In the genomic region with DNA sequence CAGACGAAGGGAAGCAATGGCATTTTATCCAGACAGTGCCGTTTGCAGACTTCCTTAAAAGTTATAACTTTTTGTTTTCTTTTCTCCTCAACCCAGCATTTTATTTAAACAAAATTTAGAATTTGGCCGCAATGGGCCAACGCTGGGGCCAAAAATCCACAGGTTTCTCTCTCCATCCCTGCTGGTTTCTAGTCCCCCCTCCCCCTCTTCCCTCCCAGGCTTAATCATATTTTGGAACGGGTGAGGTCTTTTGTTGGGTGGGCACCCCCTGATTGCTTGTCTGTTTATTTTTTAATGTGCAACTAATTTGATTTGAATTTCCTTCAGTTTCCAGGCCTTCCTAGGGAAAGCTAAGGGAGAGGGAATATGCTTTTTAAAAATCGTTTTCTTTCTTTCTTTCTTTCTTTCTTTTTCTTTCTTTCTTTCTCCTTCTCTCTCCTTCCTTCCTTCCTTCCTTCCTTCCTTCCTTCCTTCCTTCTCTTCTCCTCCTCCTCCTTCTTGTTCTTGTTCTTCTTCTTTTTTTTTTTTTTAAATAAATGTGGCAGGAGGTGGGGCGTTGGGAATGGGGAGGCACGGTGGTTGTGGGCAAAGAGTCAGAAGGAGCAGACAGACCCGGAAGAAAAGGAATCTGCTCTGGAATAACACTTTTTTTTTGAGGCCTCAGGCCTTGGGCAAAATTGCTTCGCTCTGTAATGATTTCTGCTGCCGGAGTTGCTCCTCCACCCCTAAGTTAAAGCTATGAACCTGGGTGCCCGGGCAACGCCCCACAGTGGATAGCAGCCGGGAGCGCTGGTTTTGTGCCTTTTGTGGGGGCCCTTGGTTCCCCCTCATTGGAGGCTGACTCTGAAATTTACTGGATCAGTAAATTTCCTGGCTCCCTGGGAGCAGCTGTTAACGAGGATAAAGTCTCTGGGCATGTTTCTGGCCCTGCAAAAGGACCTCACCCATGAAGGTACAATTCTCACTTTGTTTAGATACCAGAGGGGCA, we compare ENCODE assay signal across 8 cellular contexts. TPM values are rescaled to one million over a fixed set of nuclear protein-coding genes. Genes with fewer than 3 reads are reported as not detected.
A peak's percentile ranks its signal among the peaks of the same experiment; 100 is the strongest.
DNase-seq lines count a peak whose midpoint lies in the region; ATAC-seq and TF ChIP-seq lines count a peak whose summit lies in the region.

No MANE protein-coding gene starts in this region.

- peak overlapping the region; percentile 86 for H3K4me3 Mint-ChIP-seq in activated CD8-positive, alpha-beta memory T cell treated with anti-CD3 and anti-CD28 coated beads, Interleukin-2, amount 10 ng/mL, durations not matched to agents 7 days and 5 days

- H3K9me3 ChIP-seq in SK-N-MC (ENCODE audit: low read depth, low read length) (no peaks in the 10 kb centered on the region), fibroblast of lung (ENCODE audit: control insufficient read depth, insufficient read depth, low read depth, low read length) (no peaks in the 10 kb centered on the region), neuron (ENCODE audit: low read length) (no peaks in the 10 kb centered on the region)

- no peaks in the 10 kb centered on the region for H3K9me3 Mint-ChIP-seq in activated CD8-positive, alpha-beta memory T cell treated with anti-CD3 and anti-CD28 coated beads, Interleukin-2, amount 10 ng/mL, durations not matched to agents 7 days and 5 days (ENCODE audit: low read depth)

- no peak overlapping the region for H2AFZ ChIP-seq in fibroblast of lung (ENCODE audit: low read length)
- H2AFZ ChIP-seq in neuron (ENCODE audit: low read depth, low read length): peak overlapping the region; percentile 91

- no peak for ATAC-seq in activated CD8-positive, alpha-beta memory T cell treated with anti-CD3 and anti-CD28 coated beads, Interleukin-2, amount 10 ng/mL, durations not matched to agents 7 days and 5 days
- ATAC-seq in HG02623 (IDR thresholded peaks at IDR 0.05; ENCODE audit: unreplicated experiment): no peak

- H3K36me3 Mint-ChIP-seq in activated CD8-positive, alpha-beta memory T cell treated with anti-CD3 and anti-CD28 coated beads, Interleukin-2, amount 10 ng/mL, durations not matched to agents 7 days and 5 days: peaks cover 6% of the 10 kb centered on the region

- H3K4me2 ChIP-seq in fibroblast of lung (ENCODE audit: extremely low read depth, insufficient read depth, low read length): peak overlapping the region; percentile 95

- H3K9ac ChIP-seq in SK-N-MC (ENCODE audit: insufficient read length) (peak overlapping the region; percentile 91), fibroblast of lung (ENCODE audit: insufficient read depth, low read length) (peak overlapping the region; percentile 99)

- no peak for TF ChIP-seq CTCF in fibroblast of lung (conservative IDR thresholded peaks at IDR 0.05 in 1 of 2, IDR thresholded peaks at IDR 0.05 in 1 of 2; ENCODE audit: low read depth in 1 of 2, low read length in 2 of 2)

- CTCF ChIA-PET in activated CD8-positive, alpha-beta memory T cell treated with anti-CD3 and anti-CD28 coated beads, Interleukin-2, amount 10 ng/mL, durations not matched to agents 7 days and 5 days (lab: Charles Lee): interaction anchor here (1.2 to 1.4 kb wide), 4 partner anchors 23 to 420 kb away, joined by 3 read pairs; no protein-coding TSS in a partner anchor

- DNase-seq in activated CD8-positive, alpha-beta memory T cell treated with anti-CD3 and anti-CD28 coated beads, Interleukin-2, amount 10 ng/mL, durations not matched to agents 7 days and 5 days: no peak
- DNase-seq in activated CD8-positive, alpha-beta memory T cell treated with anti-CD3 and anti-CD28 coated beads, Interleukin-2, amount 50 U/mL, for 48 hours: no peak
- DNase-seq in SK-N-MC (ENCODE audit: low read depth, low spot score): no peak
- DNase-seq in fibroblast of lung (ENCODE audit: low read depth in 2 of 2): peak; percentile 55 to 58
- DNase-seq in DMS53 (lab: John Stamatoyannopoulos, UW): no peak
- no peak for DNase-seq in activated naive CD4-positive, alpha-beta T cell (lab: John Stamatoyannopoulos, UW)

- H3K27me3 ChIP-seq in fibroblast of lung (ENCODE audit: control insufficient read depth, insufficient read depth, low read length): no peaks in the 10 kb centered on the region
- no peaks in the 10 kb centered on the region for H3K27me3 ChIP-seq in neuron (ENCODE audit: insufficient read depth, low read length)

- H3K27ac Mint-ChIP-seq in activated CD8-positive, alpha-beta memory T cell treated with anti-CD3 and anti-CD28 coated beads, Interleukin-2, amount 10 ng/mL, durations not matched to agents 7 days and 5 days: peak overlapping the region; percentile 28

- H3K36me3 ChIP-seq in SK-N-MC (ENCODE audit: insufficient read depth, low read length) (no peaks in the 10 kb centered on the region), fibroblast of lung (ENCODE audit: control insufficient read depth, insufficient read depth, low read length) (no peaks in the 10 kb centered on the region), neuron (ENCODE audit: insufficient read depth, low read length) (no peaks in the 10 kb centered on the region)

- H3K4me1 ChIP-seq in fibroblast of lung (ENCODE audit: control insufficient read depth, extremely low read depth, insufficient read depth, low read length): peaks cover 12% of the 10 kb centered on the region
- H3K4me1 ChIP-seq in neuron (ENCODE audit: insufficient read depth, low read length): peaks cover 20% of the 10 kb centered on the region

- H3K4me3 ChIP-seq in SK-N-MC (peak overlapping the region; percentile 90), fibroblast of lung (replicated peaks in 1 of 4; ENCODE audit: control extremely low read depth in 1 of 4, insufficient read depth in 1 of 4, low read depth in 3 of 4, low read length in 4 of 4) (peak overlapping the region; percentile 79 to 97 (median 92)), neuron (ENCODE audit: low read length) (peak overlapping the region; percentile 74)

- H3K4me1 Mint-ChIP-seq in activated CD8-positive, alpha-beta memory T cell treated with anti-CD3 and anti-CD28 coated beads, Interleukin-2, amount 10 ng/mL, durations not matched to agents 7 days and 5 days: peaks cover 28% of the 10 kb centered on the region

- peaks cover 4% of the 10 kb centered on the region for H4K20me1 ChIP-seq in fibroblast of lung (ENCODE audit: control insufficient read depth, extremely low read depth, insufficient read depth, low read length)

- H3K79me2 ChIP-seq in fibroblast of lung (ENCODE audit: control insufficient read depth, insufficient read depth, low read length): peaks cover 63% of the 10 kb centered on the region

- H3K27ac ChIP-seq in SK-N-MC: peak overlapping the region; percentile 84
- peak overlapping the region; percentile 98 for H3K27ac ChIP-seq in fibroblast of lung (ENCODE audit: insufficient read depth, low read length)

- no peaks in the 10 kb centered on the region for H3K27me3 Mint-ChIP-seq in activated CD8-positive, alpha-beta memory T cell treated with anti-CD3 and anti-CD28 coated beads, Interleukin-2, amount 10 ng/mL, durations not matched to agents 7 days and 5 days

RNA-seq across cellular contexts. Expression of gene FNDC3B, which starts 1.9 kb away (rescaled TPM):
- 10 to 100 TPM; 25.4 to 31.1 TPM for total RNA-seq in activated CD8-positive, alpha-beta memory T cell treated with anti-CD3 and anti-CD28 coated beads, Interleukin-2, amount 10 ng/mL, durations not matched to agents 7 days and 5 days
- total RNA-seq in fibroblast of lung: 47.5 and 76.8 TPM in 2 replicates
- polyA plus RNA-seq in fibroblast of lung: 19.5 and 26.1 TPM in 2 replicates
- polyA plus RNA-seq in fibroblast of lung (2012): 41.6 and 71.2 TPM in 2 replicates
- polyA minus RNA-seq in fibroblast of lung (ENCODE audit: low replicate concordance): 279 and 321 TPM in 2 replicates

Comparison
In these comparisons a context has a peak if more than half of its experiments do, and no peak if none do; other contexts are left out.
1. DNase-seq: peak in fibroblast of lung (2 of 2); none in activated CD8-positive, alpha-beta memory T cell treated with anti-CD3 and anti-CD28 coated beads, Interleukin-2, amount 10 ng/mL, durations not matched to agents 7 days and 5 days (single experiment), activated CD8-positive, alpha-beta memory T cell treated with anti-CD3 and anti-CD28 coated beads, Interleukin-2, amount 50 U/mL, for 48 hours (single experiment), SK-N-MC (single experiment), DMS53 (single experiment) and activated naive CD4-positive, alpha-beta T cell (0 of 4).
2. Peak in every context shown above with its lines, with median percentiles within 50 percentile points of each other: H3K4me3 ChIP-seq.